2 cellular contexts compared by ENCODE assay signal in the genomic region with DNA sequence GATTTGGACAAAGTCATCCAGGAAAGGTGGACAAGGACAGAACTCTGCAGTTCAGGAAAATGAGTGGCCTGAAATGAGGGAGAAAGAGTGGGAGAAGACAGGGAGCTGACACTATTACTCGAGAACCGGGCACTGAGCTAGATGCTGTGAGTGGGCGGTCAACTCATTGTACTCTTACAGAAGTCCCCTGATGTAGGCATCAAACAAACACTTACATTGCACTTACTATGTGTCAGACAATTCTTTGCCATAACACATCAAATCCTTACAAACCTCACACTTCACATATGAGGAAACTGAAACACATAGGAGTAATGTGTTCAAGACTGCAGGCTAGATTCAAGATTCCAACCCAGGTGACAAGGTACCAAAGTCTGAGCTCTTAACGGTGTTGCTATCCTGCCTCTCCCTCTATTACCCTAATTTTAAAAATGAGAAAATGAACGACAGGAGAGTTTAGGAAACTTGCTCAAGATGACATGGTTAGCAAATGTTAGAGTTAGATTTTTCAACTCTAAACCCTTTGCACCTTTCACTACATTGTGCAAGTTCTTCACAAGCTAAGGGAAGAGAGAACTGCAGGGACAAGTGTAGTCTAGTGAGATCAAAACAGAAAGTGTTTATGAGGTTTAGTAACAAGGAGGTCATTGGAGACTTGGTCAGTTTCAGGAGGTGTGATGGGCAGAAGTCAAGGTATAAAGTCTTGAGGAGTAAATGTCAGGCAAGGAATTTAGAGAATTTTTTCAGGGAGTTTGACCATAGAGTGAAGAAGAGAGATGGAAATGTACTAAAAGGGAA.
TF ChIP-seq lines count a peak whose summit lies in the region.

No MANE protein-coding gene starts in this region.

TF ChIP-seq in GM12878, 131 proteins besides CTCF, POLR2A, EP300 and RAD21:
- TF ChIP-seq, protein P1, sequence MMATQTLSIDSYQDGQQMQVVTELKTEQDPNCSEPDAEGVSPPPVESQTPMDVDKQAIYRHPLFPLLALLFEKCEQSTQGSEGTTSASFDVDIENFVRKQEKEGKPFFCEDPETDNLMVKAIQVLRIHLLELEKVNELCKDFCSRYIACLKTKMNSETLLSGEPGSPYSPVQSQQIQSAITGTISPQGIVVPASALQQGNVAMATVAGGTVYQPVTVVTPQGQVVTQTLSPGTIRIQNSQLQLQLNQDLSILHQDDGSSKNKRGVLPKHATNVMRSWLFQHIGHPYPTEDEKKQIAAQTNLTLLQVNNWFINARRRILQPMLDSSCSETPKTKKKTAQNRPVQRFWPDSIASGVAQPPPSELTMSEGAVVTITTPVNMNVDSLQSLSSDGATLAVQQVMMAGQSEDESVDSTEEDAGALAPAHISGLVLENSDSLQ (IDR thresholded peaks at IDR 0.05), result no peak
- TF ChIP-seq TCF7 (IDR thresholded peaks at IDR 0.05; ENCODE audit: borderline replicate concordance), result no peak
- no peak for TF ChIP-seq YBX1 (IDR thresholded peaks at IDR 0.05)
- TF ChIP-seq MEF2A (IDR thresholded peaks at IDR 0.05; ENCODE audit: insufficient read depth, low read depth, low read length), result no peak

TF ChIP-seq in HEK293T, 16 proteins besides CTCF, POLR2A, EP300 and RAD21:
- TF ChIP-seq ARNT (IDR thresholded peaks at IDR 0.05), result no peak
- no peak for TF ChIP-seq NFRKB (IDR thresholded peaks at IDR 0.05)
- no peak for TF ChIP-seq HDGF (IDR thresholded peaks at IDR 0.05; ENCODE audit: borderline replicate concordance)
- no peak for TF ChIP-seq TARDBP (IDR thresholded peaks at IDR 0.05)
- no peak for TF ChIP-seq ZNF384 (IDR thresholded peaks at IDR 0.05)
- TF ChIP-seq FOXA1 (IDR thresholded peaks at IDR 0.05), result no peak
- TF ChIP-seq FOXK2 (IDR thresholded peaks at IDR 0.05), result no peak
- no peak for TF ChIP-seq L3MBTL2 (conservative IDR thresholded peaks at IDR 0.05)
- no peak for TF ChIP-seq BHLHE40 (IDR thresholded peaks at IDR 0.05; ENCODE audit: borderline replicate concordance)
- TF ChIP-seq CTBP1 (IDR thresholded peaks at IDR 0.05; ENCODE audit: borderline replicate concordance), result no peak
- TF ChIP-seq SUZ12 (IDR thresholded peaks at IDR 0.05), result no peak
- TF ChIP-seq LEF1 (IDR thresholded peaks at IDR 0.05; ENCODE audit: borderline replicate concordance), result no peak
- no peak for TF ChIP-seq SP1 (IDR thresholded peaks at IDR 0.05)
- TF ChIP-seq, protein P1 (IDR thresholded peaks at IDR 0.05), result no peak
- TF ChIP-seq FOXM1 (IDR thresholded peaks at IDR 0.05; ENCODE audit: borderline replicate concordance), result no peak
- no peak for TF ChIP-seq ELF4 (IDR thresholded peaks at IDR 0.05)
